1 cellular context compared by ENCODE assay signal in genomic region chr20:23361651-23362391, GRCh38.
A peak's percentile ranks its signal among the peaks of the same experiment; 100 is the strongest.
TF ChIP-seq lines count a peak whose summit lies in the region.

Gene GZF1, plus strand, starts transcription at chr20:23362182. Its CDS starts 2,202 bp downstream, at chr20:23364384.

TF ChIP-seq in K562, 482 proteins besides CTCF, POLR2A, EP300 and RAD21 (continued from another document):
- no peak for TF ChIP-seq ZNF318 (IDR thresholded peaks at IDR 0.05; ENCODE audit: borderline replicate concordance in 1 of 2, low read depth in 1 of 2)
- peak; percentile 84 for TF ChIP-seq RBM25 (IDR thresholded peaks at IDR 0.05; ENCODE audit: low read depth, low read length, severe bottlenecking)
- TF ChIP-seq HNRNPLL (IDR thresholded peaks at IDR 0.05; ENCODE audit: low read depth, low read length, poor library complexity, severe bottlenecking), result no peak
- peak; percentile 99 for TF ChIP-seq USF2 (CRISPR knock-in tag; IDR thresholded peaks at IDR 0.05)
- TF ChIP-seq ZNF133 (CRISPR knock-in tag; IDR thresholded peaks at IDR 0.05), result no peak
- TF ChIP-seq SMARCB1 (IDR thresholded peaks at IDR 0.05; ENCODE audit: insufficient read length, low read depth), result no peak
- no peak for TF ChIP-seq DNMT1 (IDR thresholded peaks at IDR 0.05)
- TF ChIP-seq FOXA3 (CRISPR knock-in tag; conservative IDR thresholded peaks at IDR 0.05 in 1 of 2, IDR thresholded peaks at IDR 0.05 in 1 of 2), result no peak
- peak; percentile 59; the same call in 1 of the 2 replicates for TF ChIP-seq GABPB1 (CRISPR knock-in tag; IDR thresholded peaks at IDR 0.05)
- peak; percentile 40 for TF ChIP-seq EGR1 (conservative IDR thresholded peaks at IDR 0.05)
- no peak for TF ChIP-seq ZNF76 (CRISPR knock-in tag; IDR thresholded peaks at IDR 0.05; ENCODE audit: borderline replicate concordance)
- no peak for TF ChIP-seq ZNF274 (IDR thresholded peaks at IDR 0.05; ENCODE audit: borderline replicate concordance, low read depth, low read length)
- TF ChIP-seq ZNF699 (CRISPR knock-in tag; IDR thresholded peaks at IDR 0.05; ENCODE audit: insufficient replicate concordance), result no peak
- TF ChIP-seq SIN3B (IDR thresholded peaks at IDR 0.05; ENCODE audit: low read depth), result peak; percentile 67; the same call in 1 of the 2 replicates
- no peak for TF ChIP-seq EWSR1 (IDR thresholded peaks at IDR 0.05; ENCODE audit: borderline replicate concordance, low read depth, partially characterized antibody)
- TF ChIP-seq ZNF165 (CRISPR knock-in tag; IDR thresholded peaks at IDR 0.05; ENCODE audit: borderline replicate concordance), result no peak
